1 cellular context compared by ENCODE assay signal in the genomic region with DNA sequence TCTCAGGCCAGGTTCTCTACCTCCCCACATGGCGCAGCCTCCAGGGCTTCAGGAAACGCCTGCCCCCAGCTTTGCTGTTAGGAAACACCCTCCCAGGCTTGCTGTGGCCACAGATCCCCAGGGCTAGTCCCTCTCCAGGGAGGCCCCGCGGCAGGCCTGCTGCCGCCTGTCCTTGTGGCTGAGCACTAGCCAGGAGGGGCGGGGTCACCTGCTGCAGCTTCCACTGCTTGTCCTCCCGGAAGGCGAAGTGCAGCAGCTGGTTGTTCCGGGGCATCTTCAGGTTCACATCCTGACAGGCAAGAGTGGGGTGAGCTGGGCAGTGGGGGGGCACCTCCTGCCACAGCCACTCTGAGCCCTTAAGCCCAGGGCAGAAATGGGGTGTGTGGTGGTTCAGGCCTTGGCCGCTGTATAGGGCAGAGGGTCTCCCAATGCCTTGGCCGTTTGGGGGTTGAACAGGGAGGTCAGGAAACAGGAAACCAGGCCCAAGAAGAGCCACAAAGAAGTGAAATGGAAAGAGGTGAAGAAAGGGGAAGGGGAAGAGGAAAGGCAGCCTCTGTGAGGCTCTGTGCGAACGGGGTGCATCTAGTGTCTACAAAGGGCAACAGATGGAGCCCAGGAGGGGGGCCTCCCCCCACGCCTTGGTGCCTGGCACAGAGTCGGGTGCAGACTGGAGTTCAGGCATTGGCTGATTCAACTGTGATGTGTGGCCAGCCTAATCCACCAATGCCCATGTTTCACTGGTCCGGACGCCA.
TF ChIP-seq lines count a peak whose summit lies in the region.

No MANE protein-coding gene starts in this region.

TF ChIP-seq in K562, 482 proteins besides CTCF, POLR2A, EP300 and RAD21 (continued from another document):
- TF ChIP-seq, protein P1, sequence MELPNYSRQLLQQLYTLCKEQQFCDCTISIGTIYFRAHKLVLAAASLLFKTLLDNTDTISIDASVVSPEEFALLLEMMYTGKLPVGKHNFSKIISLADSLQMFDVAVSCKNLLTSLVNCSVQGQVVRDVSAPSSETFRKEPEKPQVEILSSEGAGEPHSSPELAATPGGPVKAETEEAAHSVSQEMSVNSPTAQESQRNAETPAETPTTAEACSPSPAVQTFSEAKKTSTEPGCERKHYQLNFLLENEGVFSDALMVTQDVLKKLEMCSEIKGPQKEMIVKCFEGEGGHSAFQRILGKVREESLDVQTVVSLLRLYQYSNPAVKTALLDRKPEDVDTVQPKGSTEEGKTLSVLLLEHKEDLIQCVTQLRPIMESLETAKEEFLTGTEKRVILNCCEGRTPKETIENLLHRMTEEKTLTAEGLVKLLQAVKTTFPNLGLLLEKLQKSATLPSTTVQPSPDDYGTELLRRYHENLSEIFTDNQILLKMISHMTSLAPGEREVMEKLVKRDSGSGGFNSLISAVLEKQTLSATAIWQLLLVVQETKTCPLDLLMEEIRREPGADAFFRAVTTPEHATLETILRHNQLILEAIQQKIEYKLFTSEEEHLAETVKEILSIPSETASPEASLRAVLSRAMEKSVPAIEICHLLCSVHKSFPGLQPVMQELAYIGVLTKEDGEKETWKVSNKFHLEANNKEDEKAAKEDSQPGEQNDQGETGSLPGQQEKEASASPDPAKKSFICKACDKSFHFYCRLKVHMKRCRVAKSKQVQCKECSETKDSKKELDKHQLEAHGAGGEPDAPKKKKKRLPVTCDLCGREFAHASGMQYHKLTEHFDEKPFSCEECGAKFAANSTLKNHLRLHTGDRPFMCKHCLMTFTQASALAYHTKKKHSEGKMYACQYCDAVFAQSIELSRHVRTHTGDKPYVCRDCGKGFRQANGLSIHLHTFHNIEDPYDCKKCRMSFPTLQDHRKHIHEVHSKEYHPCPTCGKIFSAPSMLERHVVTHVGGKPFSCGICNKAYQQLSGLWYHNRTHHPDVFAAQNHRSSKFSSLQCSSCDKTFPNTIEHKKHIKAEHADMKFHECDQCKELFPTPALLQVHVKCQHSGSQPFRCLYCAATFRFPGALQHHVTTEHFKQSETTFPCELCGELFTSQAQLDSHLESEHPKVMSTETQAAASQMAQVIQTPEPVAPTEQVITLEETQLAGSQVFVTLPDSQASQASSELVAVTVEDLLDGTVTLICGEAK (IDR thresholded peaks at IDR 0.05) = peak; percentile 48; the same call in 1 of the 2 replicates
- TF ChIP-seq, protein P1 (CRISPR knock-in tag; IDR thresholded peaks at IDR 0.05) = no peak
- TF ChIP-seq XRCC4 (IDR thresholded peaks at IDR 0.05; ENCODE audit: extremely low read depth, insufficient read depth, insufficient read length) = no peak
- TF ChIP-seq, protein P2, sequence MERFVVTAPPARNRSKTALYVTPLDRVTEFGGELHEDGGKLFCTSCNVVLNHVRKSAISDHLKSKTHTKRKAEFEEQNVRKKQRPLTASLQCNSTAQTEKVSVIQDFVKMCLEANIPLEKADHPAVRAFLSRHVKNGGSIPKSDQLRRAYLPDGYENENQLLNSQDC (CRISPR knock-in tag; IDR thresholded peaks at IDR 0.05) = no peak
- TF ChIP-seq, protein P3, sequence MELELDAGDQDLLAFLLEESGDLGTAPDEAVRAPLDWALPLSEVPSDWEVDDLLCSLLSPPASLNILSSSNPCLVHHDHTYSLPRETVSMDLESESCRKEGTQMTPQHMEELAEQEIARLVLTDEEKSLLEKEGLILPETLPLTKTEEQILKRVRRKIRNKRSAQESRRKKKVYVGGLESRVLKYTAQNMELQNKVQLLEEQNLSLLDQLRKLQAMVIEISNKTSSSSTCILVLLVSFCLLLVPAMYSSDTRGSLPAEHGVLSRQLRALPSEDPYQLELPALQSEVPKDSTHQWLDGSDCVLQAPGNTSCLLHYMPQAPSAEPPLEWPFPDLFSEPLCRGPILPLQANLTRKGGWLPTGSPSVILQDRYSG (tag; conservative IDR thresholded peaks at IDR 0.05; ENCODE audit: low read depth) = no peak
- no peak for TF ChIP-seq CHCHD3 (CRISPR knock-in tag; IDR thresholded peaks at IDR 0.05)
- TF ChIP-seq ZNF384 (IDR thresholded peaks at IDR 0.05; ENCODE audit: low read depth, low read length) = no peak
- TF ChIP-seq TBP (optimal IDR thresholded peaks at IDR 0.05; ENCODE audit: low read depth, low read length) = no peak
- TF ChIP-seq, protein P4, sequence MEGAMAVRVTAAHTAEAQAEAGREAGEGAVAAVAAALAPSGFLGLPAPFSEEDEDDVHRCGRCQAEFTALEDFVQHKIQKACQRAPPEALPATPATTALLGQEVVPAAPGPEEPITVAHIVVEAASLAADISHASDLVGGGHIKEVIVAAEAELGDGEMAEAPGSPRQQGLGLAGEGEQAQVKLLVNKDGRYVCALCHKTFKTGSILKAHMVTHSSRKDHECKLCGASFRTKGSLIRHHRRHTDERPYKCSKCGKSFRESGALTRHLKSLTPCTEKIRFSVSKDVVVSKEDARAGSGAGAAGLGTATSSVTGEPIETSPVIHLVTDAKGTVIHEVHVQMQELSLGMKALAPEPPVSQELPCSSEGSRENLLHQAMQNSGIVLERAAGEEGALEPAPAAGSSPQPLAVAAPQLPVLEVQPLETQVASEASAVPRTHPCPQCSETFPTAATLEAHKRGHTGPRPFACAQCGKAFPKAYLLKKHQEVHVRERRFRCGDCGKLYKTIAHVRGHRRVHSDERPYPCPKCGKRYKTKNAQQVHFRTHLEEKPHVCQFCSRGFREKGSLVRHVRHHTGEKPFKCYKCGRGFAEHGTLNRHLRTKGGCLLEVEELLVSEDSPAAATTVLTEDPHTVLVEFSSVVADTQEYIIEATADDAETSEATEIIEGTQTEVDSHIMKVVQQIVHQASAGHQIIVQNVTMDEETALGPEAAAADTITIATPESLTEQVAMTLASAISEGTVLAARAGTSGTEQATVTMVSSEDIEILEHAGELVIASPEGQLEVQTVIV (CRISPR knock-in tag; IDR thresholded peaks at IDR 0.05; ENCODE audit: borderline replicate concordance) = no peak
- TF ChIP-seq HLTF (IDR thresholded peaks at IDR 0.05) = no peak
- TF ChIP-seq ZNF133 (CRISPR knock-in tag; IDR thresholded peaks at IDR 0.05) = no peak
- TF ChIP-seq ZNF444 (CRISPR knock-in tag; IDR thresholded peaks at IDR 0.05) = no peak
- TF ChIP-seq ZNF408 (CRISPR knock-in tag; IDR thresholded peaks at IDR 0.05; ENCODE audit: low read depth) = no peak
- no peak for TF ChIP-seq CBFA2T3 (IDR thresholded peaks at IDR 0.05)
- no peak for TF ChIP-seq SNRNP70 (optimal IDR thresholded peaks at IDR 0.05; ENCODE audit: low read depth, low read length)
- peak; percentile 75 for TF ChIP-seq GABPA (tag; conservative IDR thresholded peaks at IDR 0.05; ENCODE audit: low read depth)
- no peak for TF ChIP-seq POLR3A (IDR thresholded peaks at IDR 0.05; ENCODE audit: borderline replicate concordance, extremely low read depth, insufficient read depth, insufficient read length)
- no peak for TF ChIP-seq POLR2B (IDR thresholded peaks at IDR 0.05; ENCODE audit: low read depth, partially characterized antibody)
- TF ChIP-seq NR2C2 (CRISPR knock-in tag; IDR thresholded peaks at IDR 0.05) = no peak
- TF ChIP-seq NR2C2 (tag; IDR thresholded peaks at IDR 0.05) = peak; percentile 80
- TF ChIP-seq, protein P5, sequence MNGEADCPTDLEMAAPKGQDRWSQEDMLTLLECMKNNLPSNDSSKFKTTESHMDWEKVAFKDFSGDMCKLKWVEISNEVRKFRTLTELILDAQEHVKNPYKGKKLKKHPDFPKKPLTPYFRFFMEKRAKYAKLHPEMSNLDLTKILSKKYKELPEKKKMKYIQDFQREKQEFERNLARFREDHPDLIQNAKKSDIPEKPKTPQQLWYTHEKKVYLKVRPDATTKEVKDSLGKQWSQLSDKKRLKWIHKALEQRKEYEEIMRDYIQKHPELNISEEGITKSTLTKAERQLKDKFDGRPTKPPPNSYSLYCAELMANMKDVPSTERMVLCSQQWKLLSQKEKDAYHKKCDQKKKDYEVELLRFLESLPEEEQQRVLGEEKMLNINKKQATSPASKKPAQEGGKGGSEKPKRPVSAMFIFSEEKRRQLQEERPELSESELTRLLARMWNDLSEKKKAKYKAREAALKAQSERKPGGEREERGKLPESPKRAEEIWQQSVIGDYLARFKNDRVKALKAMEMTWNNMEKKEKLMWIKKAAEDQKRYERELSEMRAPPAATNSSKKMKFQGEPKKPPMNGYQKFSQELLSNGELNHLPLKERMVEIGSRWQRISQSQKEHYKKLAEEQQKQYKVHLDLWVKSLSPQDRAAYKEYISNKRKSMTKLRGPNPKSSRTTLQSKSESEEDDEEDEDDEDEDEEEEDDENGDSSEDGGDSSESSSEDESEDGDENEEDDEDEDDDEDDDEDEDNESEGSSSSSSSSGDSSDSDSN (IDR thresholded peaks at IDR 0.05; ENCODE audit: borderline replicate concordance in 1 of 2, low read depth in 2 of 2, low read length in 2 of 2) = no peak
